Comparison of ENCODE assay signal across 1 cellular context in genomic region chr7:70597071-70597470, GRCh38.
TF ChIP-seq lines count a peak whose summit lies in the region.

No MANE protein-coding gene starts in this region.

TF ChIP-seq in H1, 55 proteins besides CTCF, POLR2A, EP300 and RAD21 (continued from another document):
- no peak for TF ChIP-seq HDAC2 (IDR thresholded peaks at IDR 0.05; ENCODE audit: borderline replicate concordance in 1 of 2, low read depth in 2 of 2, low read length in 2 of 2)
- no peak for TF ChIP-seq RNF2 (IDR thresholded peaks at IDR 0.05; ENCODE audit: borderline replicate concordance, low read depth, low read length, missing control alignments, poor library complexity, severe bottlenecking)
- no peak for TF ChIP-seq USF2 (IDR thresholded peaks at IDR 0.05; ENCODE audit: low read length)
- no peak for TF ChIP-seq BCL11A (IDR thresholded peaks at IDR 0.05; ENCODE audit: low read depth in 2 of 2, low read length in 2 of 2)
- no peak for TF ChIP-seq CTBP2 (IDR thresholded peaks at IDR 0.05; ENCODE audit: borderline replicate concordance, insufficient read depth, insufficient read length, low read length)
- TF ChIP-seq SAP30 (IDR thresholded peaks at IDR 0.05; ENCODE audit: insufficient read depth, insufficient replicate concordance, low read length) = no peak
- TF ChIP-seq, protein P1, sequence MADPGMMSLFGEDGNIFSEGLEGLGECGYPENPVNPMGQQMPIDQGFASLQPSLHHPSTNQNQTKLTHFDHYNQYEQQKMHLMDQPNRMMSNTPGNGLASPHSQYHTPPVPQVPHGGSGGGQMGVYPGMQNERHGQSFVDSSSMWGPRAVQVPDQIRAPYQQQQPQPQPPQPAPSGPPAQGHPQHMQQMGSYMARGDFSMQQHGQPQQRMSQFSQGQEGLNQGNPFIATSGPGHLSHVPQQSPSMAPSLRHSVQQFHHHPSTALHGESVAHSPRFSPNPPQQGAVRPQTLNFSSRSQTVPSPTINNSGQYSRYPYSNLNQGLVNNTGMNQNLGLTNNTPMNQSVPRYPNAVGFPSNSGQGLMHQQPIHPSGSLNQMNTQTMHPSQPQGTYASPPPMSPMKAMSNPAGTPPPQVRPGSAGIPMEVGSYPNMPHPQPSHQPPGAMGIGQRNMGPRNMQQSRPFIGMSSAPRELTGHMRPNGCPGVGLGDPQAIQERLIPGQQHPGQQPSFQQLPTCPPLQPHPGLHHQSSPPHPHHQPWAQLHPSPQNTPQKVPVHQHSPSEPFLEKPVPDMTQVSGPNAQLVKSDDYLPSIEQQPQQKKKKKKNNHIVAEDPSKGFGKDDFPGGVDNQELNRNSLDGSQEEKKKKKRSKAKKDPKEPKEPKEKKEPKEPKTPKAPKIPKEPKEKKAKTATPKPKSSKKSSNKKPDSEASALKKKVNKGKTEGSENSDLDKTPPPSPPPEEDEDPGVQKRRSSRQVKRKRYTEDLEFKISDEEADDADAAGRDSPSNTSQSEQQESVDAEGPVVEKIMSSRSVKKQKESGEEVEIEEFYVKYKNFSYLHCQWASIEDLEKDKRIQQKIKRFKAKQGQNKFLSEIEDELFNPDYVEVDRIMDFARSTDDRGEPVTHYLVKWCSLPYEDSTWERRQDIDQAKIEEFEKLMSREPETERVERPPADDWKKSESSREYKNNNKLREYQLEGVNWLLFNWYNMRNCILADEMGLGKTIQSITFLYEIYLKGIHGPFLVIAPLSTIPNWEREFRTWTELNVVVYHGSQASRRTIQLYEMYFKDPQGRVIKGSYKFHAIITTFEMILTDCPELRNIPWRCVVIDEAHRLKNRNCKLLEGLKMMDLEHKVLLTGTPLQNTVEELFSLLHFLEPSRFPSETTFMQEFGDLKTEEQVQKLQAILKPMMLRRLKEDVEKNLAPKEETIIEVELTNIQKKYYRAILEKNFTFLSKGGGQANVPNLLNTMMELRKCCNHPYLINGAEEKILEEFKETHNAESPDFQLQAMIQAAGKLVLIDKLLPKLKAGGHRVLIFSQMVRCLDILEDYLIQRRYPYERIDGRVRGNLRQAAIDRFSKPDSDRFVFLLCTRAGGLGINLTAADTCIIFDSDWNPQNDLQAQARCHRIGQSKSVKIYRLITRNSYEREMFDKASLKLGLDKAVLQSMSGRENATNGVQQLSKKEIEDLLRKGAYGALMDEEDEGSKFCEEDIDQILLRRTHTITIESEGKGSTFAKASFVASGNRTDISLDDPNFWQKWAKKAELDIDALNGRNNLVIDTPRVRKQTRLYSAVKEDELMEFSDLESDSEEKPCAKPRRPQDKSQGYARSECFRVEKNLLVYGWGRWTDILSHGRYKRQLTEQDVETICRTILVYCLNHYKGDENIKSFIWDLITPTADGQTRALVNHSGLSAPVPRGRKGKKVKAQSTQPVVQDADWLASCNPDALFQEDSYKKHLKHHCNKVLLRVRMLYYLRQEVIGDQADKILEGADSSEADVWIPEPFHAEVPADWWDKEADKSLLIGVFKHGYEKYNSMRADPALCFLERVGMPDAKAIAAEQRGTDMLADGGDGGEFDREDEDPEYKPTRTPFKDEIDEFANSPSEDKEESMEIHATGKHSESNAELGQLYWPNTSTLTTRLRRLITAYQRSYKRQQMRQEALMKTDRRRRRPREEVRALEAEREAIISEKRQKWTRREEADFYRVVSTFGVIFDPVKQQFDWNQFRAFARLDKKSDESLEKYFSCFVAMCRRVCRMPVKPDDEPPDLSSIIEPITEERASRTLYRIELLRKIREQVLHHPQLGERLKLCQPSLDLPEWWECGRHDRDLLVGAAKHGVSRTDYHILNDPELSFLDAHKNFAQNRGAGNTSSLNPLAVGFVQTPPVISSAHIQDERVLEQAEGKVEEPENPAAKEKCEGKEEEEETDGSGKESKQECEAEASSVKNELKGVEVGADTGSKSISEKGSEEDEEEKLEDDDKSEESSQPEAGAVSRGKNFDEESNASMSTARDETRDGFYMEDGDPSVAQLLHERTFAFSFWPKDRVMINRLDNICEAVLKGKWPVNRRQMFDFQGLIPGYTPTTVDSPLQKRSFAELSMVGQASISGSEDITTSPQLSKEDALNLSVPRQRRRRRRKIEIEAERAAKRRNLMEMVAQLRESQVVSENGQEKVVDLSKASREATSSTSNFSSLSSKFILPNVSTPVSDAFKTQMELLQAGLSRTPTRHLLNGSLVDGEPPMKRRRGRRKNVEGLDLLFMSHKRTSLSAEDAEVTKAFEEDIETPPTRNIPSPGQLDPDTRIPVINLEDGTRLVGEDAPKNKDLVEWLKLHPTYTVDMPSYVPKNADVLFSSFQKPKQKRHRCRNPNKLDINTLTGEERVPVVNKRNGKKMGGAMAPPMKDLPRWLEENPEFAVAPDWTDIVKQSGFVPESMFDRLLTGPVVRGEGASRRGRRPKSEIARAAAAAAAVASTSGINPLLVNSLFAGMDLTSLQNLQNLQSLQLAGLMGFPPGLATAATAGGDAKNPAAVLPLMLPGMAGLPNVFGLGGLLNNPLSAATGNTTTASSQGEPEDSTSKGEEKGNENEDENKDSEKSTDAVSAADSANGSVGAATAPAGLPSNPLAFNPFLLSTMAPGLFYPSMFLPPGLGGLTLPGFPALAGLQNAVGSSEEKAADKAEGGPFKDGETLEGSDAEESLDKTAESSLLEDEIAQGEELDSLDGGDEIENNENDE (IDR thresholded peaks at IDR 0.05; ENCODE audit: insufficient replicate concordance, low read length) = no peak
- no peak for TF ChIP-seq ASH2L (IDR thresholded peaks at IDR 0.05; ENCODE audit: low read length)
- TF ChIP-seq BRCA1 (IDR thresholded peaks at IDR 0.05; ENCODE audit: low read depth, low read length) = no peak
- no peak for TF ChIP-seq TBP (IDR thresholded peaks at IDR 0.05; ENCODE audit: low read depth, low read length)
